14 cellular contexts compared by ENCODE assay signal in genomic region chr17:32491371-32492280, GRCh38.
DNase-seq lines count a peak whose midpoint lies in the region; ATAC-seq and TF ChIP-seq lines count a peak whose summit lies in the region.
"Had no signal": no experiment of that assay in that cellular context is flagged by ENCODE, and none has a peak within 500 bp of the region (broad histone marks: within the 10 kb centered on the region; RNA-seq: fewer than 3 reads in every experiment).

No MANE protein-coding gene starts in this region.

- DNase-seq in stimulated activated CD4-positive, alpha-beta T cell treated with anti-CD3 and anti-CD28 coated beads, Interleukin-1b, Interleukin-23, amount 100 ng/mL, for 48 hours = peak; percentile 28
- DNase-seq in stimulated activated CD4-positive, alpha-beta T cell treated with anti-CD3 and anti-CD28 coated beads, Interleukin-2, amount 100 ng/mL, for 48 hours = no peak
- DNase-seq in UCSD-AML1 (lab: John Stamatoyannopoulos, UW; ENCODE audit: unreplicated experiment) (peak; percentile 38), germinal center (ENCODE audit: low spot score) (peak; percentile 45), erythroblast (lab: John Stamatoyannopoulos, UW) (no peak), T-helper 9 cell (no peak), NK-92 (lab: John Stamatoyannopoulos, UW; ENCODE audit: unreplicated experiment) (no peak)
- DNase-seq: MG63, sigmoid colon, stomach had no signal

- TF ChIP-seq POLR2A in erythroblast (IDR thresholded peaks at IDR 0.05; ENCODE audit: low read length) = no peak

- ATAC-seq in GM19397 (IDR thresholded peaks at IDR 0.05; ENCODE audit: unreplicated experiment) = no peak
- ATAC-seq: esophagus mucosa, left lobe of liver, Panc1 had no signal

Comparison
In these comparisons a context has a peak if more than half of its experiments do, and no peak if none do; other contexts are left out.
1. DNase-seq: peak in stimulated activated CD4-positive, alpha-beta T cell treated with anti-CD3 and anti-CD28 coated beads, Interleukin-1b, Interleukin-23, amount 100 ng/mL, for 48 hours (single experiment), UCSD-AML1 (single experiment) and germinal center (single experiment); none in stimulated activated CD4-positive, alpha-beta T cell treated with anti-CD3 and anti-CD28 coated beads, Interleukin-2, amount 100 ng/mL, for 48 hours (0 of 2), erythroblast (0 of 2), T-helper 9 cell (single experiment) and NK-92 (single experiment).